Comparison of ENCODE assay signal across 1 cellular context in the genomic region with DNA sequence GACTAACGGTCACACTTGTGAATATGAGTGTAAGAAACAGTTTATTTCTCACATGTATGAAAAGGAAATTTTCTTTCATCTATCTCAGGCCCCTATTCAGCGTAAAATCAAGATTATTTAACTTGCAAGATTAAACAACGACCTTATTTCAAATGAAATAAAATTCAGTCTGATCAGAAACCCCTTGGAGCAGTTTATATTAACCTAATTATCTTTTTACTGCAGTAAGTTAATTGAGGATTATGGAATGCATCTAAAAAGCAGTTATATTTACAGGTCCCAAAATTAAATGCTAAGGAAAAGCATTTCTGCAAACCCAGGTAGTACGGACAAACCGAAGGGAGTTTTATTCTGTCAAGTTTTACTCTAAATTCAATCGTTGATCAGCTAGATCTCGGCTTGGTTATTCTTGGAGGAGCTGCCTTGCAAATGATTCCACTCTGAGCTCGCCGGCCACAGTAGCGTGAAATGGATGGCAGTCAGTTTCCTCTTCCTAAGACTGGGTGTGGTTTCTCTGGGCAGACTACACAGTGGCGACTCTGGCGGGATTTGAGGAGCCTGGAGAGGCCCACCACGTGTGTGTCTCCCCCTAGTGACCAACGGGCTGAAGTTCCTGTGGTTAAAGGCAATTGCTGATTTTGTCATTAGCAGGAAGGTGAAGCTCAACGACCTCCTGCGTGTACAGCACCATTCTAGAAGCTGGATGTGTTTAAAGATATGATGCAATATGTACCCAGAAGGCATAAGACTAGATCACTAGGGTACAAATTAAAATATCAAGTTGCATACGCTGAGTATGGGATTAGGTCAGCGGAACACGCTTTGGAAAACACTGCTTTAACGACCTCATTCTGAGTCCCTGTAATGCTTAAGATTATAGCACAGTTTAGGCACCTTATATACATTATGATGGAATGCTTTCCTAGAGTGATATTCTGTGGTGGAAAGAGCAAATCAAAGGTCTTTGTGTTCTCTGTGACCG.
TF ChIP-seq lines count a peak whose summit lies in the region.

No MANE protein-coding gene starts in this region.

TF ChIP-seq in HepG2, 621 proteins besides CTCF, POLR2A, EP300 and RAD21 (continued from another document and continues in another):
- TF ChIP-seq, protein P1, sequence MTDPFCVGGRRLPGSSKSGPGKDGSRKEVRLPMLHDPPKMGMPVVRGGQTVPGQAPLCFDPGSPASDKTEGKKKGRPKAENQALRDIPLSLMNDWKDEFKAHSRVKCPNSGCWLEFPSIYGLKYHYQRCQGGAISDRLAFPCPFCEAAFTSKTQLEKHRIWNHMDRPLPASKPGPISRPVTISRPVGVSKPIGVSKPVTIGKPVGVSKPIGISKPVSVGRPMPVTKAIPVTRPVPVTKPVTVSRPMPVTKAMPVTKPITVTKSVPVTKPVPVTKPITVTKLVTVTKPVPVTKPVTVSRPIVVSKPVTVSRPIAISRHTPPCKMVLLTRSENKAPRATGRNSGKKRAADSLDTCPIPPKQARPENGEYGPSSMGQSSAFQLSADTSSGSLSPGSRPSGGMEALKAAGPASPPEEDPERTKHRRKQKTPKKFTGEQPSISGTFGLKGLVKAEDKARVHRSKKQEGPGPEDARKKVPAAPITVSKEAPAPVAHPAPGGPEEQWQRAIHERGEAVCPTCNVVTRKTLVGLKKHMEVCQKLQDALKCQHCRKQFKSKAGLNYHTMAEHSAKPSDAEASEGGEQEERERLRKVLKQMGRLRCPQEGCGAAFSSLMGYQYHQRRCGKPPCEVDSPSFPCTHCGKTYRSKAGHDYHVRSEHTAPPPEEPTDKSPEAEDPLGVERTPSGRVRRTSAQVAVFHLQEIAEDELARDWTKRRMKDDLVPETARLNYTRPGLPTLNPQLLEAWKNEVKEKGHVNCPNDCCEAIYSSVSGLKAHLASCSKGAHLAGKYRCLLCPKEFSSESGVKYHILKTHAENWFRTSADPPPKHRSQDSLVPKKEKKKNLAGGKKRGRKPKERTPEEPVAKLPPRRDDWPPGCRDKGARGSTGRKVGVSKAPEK (CRISPR knock-in tag; IDR thresholded peaks at IDR 0.05; ENCODE audit: borderline replicate concordance), result peak; percentile 92; the same call in 1 of the 2 replicates
- TF ChIP-seq ZSCAN9 (CRISPR knock-in tag; IDR thresholded peaks at IDR 0.05; ENCODE audit: borderline replicate concordance) (peak; percentile 74; the same call in 1 of the 2 replicates), SPEN (CRISPR knock-in tag; IDR thresholded peaks at IDR 0.05; ENCODE audit: low read depth) (0 out of 2 replicates have a peak, but pooled peaks have one; percentile 47), IRX3 (CRISPR knock-in tag; IDR thresholded peaks at IDR 0.05; ENCODE audit: borderline replicate concordance, low read depth) (no peak), ZNF234 (CRISPR knock-in tag; conservative IDR thresholded peaks at IDR 0.05) (no peak), ELF3 (CRISPR knock-in tag; IDR thresholded peaks at IDR 0.05) (peak; percentile 67; the same call in 1 of the 2 replicates), KMT2B (CRISPR knock-in tag; IDR thresholded peaks at IDR 0.05) (peak; percentile 54; the same call in 1 of the 2 replicates), ZNF230 (CRISPR knock-in tag; IDR thresholded peaks at IDR 0.05) (peak; percentile 67; the same call in 1 of the 2 replicates), FOXA1 (IDR thresholded peaks at IDR 0.05) (no peak), FOXA1 (CRISPR knock-in tag; IDR thresholded peaks at IDR 0.05) (no peak), YEATS2 (CRISPR knock-in tag; IDR thresholded peaks at IDR 0.05; ENCODE audit: borderline replicate concordance) (0 out of 2 replicates have a peak, but pooled peaks have one; percentile 67), SP5 (CRISPR knock-in tag; IDR thresholded peaks at IDR 0.05; ENCODE audit: borderline replicate concordance, low read depth) (no peak), ZFP91 (CRISPR knock-in tag; IDR thresholded peaks at IDR 0.05; ENCODE audit: borderline replicate concordance) (no peak), ZIK1 (CRISPR knock-in tag; IDR thresholded peaks at IDR 0.05; ENCODE audit: borderline replicate concordance, low read depth) (no peak), GZF1 (CRISPR knock-in tag; IDR thresholded peaks at IDR 0.05) (no peak), HCFC1 (IDR thresholded peaks at IDR 0.05; ENCODE audit: low read depth, low read length) (no peak), SNRNP70 (IDR thresholded peaks at IDR 0.05; ENCODE audit: low read depth, low read length) (no peak), ZNF362 (CRISPR knock-in tag; IDR thresholded peaks at IDR 0.05; ENCODE audit: borderline replicate concordance) (no peak), ZMYM3 (CRISPR knock-in tag; IDR thresholded peaks at IDR 0.05) (0 out of 2 replicates have a peak, but pooled peaks have one; percentile 42), ZNF513 (CRISPR knock-in tag; conservative IDR thresholded peaks at IDR 0.05) (no peak), NFATC3 (CRISPR knock-in tag; IDR thresholded peaks at IDR 0.05) (no peak)
- TF ChIP-seq, protein P2, sequence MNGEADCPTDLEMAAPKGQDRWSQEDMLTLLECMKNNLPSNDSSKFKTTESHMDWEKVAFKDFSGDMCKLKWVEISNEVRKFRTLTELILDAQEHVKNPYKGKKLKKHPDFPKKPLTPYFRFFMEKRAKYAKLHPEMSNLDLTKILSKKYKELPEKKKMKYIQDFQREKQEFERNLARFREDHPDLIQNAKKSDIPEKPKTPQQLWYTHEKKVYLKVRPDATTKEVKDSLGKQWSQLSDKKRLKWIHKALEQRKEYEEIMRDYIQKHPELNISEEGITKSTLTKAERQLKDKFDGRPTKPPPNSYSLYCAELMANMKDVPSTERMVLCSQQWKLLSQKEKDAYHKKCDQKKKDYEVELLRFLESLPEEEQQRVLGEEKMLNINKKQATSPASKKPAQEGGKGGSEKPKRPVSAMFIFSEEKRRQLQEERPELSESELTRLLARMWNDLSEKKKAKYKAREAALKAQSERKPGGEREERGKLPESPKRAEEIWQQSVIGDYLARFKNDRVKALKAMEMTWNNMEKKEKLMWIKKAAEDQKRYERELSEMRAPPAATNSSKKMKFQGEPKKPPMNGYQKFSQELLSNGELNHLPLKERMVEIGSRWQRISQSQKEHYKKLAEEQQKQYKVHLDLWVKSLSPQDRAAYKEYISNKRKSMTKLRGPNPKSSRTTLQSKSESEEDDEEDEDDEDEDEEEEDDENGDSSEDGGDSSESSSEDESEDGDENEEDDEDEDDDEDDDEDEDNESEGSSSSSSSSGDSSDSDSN (CRISPR knock-in tag; IDR thresholded peaks at IDR 0.05), result 0 out of 2 replicates have a peak, but pooled peaks have one; percentile 34
- TF ChIP-seq, protein P3, sequence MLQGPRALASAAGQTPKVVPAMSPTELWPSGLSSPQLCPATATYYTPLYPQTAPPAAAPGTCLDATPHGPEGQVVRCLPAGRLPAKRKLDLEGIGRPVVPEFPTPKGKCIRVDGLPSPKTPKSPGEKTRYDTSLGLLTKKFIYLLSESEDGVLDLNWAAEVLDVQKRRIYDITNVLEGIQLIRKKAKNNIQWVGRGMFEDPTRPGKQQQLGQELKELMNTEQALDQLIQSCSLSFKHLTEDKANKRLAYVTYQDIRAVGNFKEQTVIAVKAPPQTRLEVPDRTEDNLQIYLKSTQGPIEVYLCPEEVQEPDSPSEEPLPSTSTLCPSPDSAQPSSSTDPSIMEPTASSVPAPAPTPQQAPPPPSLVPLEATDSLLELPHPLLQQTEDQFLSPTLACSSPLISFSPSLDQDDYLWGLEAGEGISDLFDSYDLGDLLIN (CRISPR knock-in tag; IDR thresholded peaks at IDR 0.05; ENCODE audit: borderline replicate concordance), result no peak
- TF ChIP-seq, protein P4, sequence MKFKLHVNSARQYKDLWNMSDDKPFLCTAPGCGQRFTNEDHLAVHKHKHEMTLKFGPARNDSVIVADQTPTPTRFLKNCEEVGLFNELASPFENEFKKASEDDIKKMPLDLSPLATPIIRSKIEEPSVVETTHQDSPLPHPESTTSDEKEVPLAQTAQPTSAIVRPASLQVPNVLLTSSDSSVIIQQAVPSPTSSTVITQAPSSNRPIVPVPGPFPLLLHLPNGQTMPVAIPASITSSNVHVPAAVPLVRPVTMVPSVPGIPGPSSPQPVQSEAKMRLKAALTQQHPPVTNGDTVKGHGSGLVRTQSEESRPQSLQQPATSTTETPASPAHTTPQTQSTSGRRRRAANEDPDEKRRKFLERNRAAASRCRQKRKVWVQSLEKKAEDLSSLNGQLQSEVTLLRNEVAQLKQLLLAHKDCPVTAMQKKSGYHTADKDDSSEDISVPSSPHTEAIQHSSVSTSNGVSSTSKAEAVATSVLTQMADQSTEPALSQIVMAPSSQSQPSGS (CRISPR knock-in tag; IDR thresholded peaks at IDR 0.05), result no peak
- TF ChIP-seq, protein P5, sequence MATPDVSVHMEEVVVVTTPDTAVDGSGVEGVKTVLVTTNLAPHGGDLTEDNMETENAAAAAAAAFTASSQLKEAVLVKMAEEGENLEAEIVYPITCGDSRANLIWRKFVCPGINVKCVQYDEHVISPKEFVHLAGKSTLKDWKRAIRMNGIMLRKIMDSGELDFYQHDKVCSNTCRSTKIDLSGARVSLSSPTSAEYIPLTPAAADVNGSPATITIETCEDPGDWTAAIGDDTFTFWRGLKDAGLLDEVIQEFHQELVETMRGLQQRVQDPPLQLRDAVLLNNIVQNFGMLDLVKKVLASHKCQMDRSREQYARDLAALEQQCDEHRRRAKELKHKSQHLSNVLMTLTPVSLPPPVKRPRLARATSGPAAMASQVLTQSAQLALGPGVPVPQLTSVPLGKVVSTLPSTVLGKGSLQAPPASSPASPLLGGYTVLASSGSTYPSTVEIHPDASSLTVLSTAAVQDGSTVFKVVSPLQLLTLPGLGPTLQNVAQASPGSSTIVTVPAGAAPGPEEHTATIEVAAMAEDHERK (CRISPR knock-in tag; IDR thresholded peaks at IDR 0.05; ENCODE audit: low read depth), result no peak
- TF ChIP-seq, protein P6, sequence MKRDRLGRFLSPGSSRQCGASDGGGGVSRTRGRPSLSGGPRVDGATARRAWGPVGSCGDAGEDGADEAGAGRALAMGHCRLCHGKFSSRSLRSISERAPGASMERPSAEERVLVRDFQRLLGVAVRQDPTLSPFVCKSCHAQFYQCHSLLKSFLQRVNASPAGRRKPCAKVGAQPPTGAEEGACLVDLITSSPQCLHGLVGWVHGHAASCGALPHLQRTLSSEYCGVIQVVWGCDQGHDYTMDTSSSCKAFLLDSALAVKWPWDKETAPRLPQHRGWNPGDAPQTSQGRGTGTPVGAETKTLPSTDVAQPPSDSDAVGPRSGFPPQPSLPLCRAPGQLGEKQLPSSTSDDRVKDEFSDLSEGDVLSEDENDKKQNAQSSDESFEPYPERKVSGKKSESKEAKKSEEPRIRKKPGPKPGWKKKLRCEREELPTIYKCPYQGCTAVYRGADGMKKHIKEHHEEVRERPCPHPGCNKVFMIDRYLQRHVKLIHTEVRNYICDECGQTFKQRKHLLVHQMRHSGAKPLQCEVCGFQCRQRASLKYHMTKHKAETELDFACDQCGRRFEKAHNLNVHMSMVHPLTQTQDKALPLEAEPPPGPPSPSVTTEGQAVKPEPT (CRISPR knock-in tag; IDR thresholded peaks at IDR 0.05; ENCODE audit: low read depth), result 0 out of 2 replicates have a peak, but pooled peaks have one; percentile 52
- TF ChIP-seq, protein P7, sequence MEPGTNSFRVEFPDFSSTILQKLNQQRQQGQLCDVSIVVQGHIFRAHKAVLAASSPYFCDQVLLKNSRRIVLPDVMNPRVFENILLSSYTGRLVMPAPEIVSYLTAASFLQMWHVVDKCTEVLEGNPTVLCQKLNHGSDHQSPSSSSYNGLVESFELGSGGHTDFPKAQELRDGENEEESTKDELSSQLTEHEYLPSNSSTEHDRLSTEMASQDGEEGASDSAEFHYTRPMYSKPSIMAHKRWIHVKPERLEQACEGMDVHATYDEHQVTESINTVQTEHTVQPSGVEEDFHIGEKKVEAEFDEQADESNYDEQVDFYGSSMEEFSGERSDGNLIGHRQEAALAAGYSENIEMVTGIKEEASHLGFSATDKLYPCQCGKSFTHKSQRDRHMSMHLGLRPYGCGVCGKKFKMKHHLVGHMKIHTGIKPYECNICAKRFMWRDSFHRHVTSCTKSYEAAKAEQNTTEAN (CRISPR knock-in tag; conservative IDR thresholded peaks at IDR 0.05), result no peak
